Comparison of ENCODE assay signal across 10 cellular contexts in genomic region chr10:43124094-43124521, GRCh38. TPM values are rescaled to one million over a fixed set of nuclear protein-coding genes. Genes with fewer than 3 reads are reported as not detected.
"Had no signal": no experiment of that assay in that cellular context is flagged by ENCODE, and none has a peak within 500 bp of the region (broad histone marks: within the 10 kb centered on the region; RNA-seq: fewer than 3 reads in every experiment).

No MANE protein-coding gene starts in this region.

- H3K9me3 Mint-ChIP-seq: neural progenitor cell had no signal

- H3K36me3 ChIP-seq: ascending aorta, left ventricle myocardium inferior, neural progenitor cell had no signal

- H3K9ac ChIP-seq: neural progenitor cell had no signal

- H3K4me3 ChIP-seq: ascending aorta, left ventricle myocardium inferior, neural progenitor cell had no signal

- H3K36me3 Mint-ChIP-seq: neural progenitor cell had no signal

- H3K27ac ChIP-seq: ascending aorta, left ventricle myocardium inferior, neural progenitor cell, VCaP had no signal

- H3K4me3 Mint-ChIP-seq: neural progenitor cell had no signal

- DNase-seq: activated CD4-positive, alpha-beta T cell treated with anti-CD3 and anti-CD28 coated beads for 4 hours; activated gamma-delta T cell treated with Interleukin-2 at 50 U/mL for 16 hours; activated T-cell treated with anti-CD3 and anti-CD28 coated beads, Interleukin-2, amount 50 U/mL, for 1 hour; left ventricle myocardium inferior; mesendoderm; stimulated activated CD4-positive, alpha-beta T cell treated with anti-CD3 and anti-CD28 coated beads, Interleukin-4, amount 100 ng/mL, for 4 hours; T1000 had no signal

- H3K4me1 ChIP-seq: ascending aorta, neural progenitor cell had no signal

- H3K27ac Mint-ChIP-seq: neural progenitor cell had no signal

- H3K27me3 ChIP-seq: ascending aorta, neural progenitor cell had no signal

- H3K4me2 ChIP-seq: neural progenitor cell had no signal

- H3K9me3 ChIP-seq: ascending aorta, left ventricle myocardium inferior had no signal

RNA-seq across cellular contexts. Expression of gene RET, which starts 47.2 kb away (rescaled TPM):
- total RNA-seq: ascending aorta had no signal
